Comparison of ENCODE assay signal across 8 cellular contexts in the genomic region with DNA sequence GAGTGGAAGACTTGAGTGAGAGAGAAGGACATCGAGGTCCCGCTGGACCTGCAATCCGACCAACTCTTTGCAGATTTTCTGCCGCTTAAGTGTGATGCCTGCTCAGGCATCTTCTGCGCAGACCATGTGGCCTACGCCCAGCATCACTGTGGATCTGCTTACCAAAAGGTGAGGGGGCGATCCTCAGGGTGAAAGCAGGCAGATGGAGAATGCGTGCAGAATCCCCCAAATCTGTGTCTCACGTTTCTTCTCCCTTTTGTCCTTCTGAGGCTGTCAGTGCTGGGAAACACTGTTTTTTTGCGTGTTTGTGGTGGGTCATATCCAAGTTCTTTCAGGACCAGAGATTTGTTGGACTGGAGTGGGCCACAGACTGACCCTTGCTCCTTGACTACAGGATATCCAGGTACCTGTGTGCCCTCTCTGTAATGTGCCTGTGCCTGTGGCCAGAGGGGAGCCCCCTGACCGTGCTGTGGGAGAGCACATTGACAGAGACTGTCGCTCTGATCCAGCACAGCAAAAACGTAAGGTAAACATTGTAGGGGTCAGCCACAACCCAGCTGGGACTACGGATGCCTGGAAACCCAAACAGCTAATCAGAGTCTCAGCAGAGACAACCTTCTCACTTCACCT. TPM values are rescaled to one million over a fixed set of nuclear protein-coding genes. Genes with fewer than 3 reads are reported as not detected.
DNase-seq lines count a peak whose midpoint lies in the region; ATAC-seq and TF ChIP-seq lines count a peak whose summit lies in the region.

No MANE protein-coding gene starts in this region.

- H3K9me3 ChIP-seq in iPS-20b (ENCODE audit: insufficient read depth, low read depth, low read length) (no peaks in the 10 kb centered on the region), stomach (no peaks in the 10 kb centered on the region)

- WGBS in stomach, 5 donors, result 11 to 21% (median 16%) methylated on average over 14 of the region's 14 CpGs

- TF ChIP-seq POLR2A in stomach (IDR thresholded peaks at IDR 0.05), result no peak

- intact Hi-C loops in stomach (cut with DNase I; ENCODE audit: low total_unique reads), result no loop called here

- H3K36me3 ChIP-seq in iPS-20b (ENCODE audit: insufficient read depth, low read depth, low read length) (peaks cover 35% of the 10 kb centered on the region; the same call in 1 of the 2 replicates), stomach (peaks cover 29 to 43% (median 41%) of the 10 kb centered on the region in 4 donors)

- peaks cover 4% of the 10 kb centered on the region; the same call in 1 of the 2 replicates for H3K4me1 ChIP-seq in iPS-20b (ENCODE audit: insufficient read depth, low read length)
- H3K4me1 ChIP-seq in stomach, result peaks cover 15 to 34% (median 25%) of the 10 kb centered on the region in 4 donors

- H3K27ac Mint-ChIP-seq in activated naive CD8-positive, alpha-beta T cell treated with anti-CD3 and anti-CD28 coated beads, Interleukin-2, amount 50 U/mL, for 24 hours, result peak overlapping the region; percentile 71

- DNase-seq in HL-60 (ENCODE audit: low read depth in 1 of 2, low spot score in 1 of 2) (no peak), stomach (no peak), OCI-M2 (lab: John Stamatoyannopoulos, UW; ENCODE audit: unreplicated experiment) (no peak)
- no peak for DNase-seq in activated naive CD8-positive, alpha-beta T cell treated with anti-CD3 and anti-CD28 coated beads, Interleukin-2, amount 50 U/mL, for 24 hours
- DNase-seq in effector CD4-positive, alpha-beta T cell, result no peak

- peak overlapping the region; percentile 75; the same call in 1 of the 2 replicates for H3K9ac ChIP-seq in iPS-20b (ENCODE audit: low read depth, low read length)

- H3K4me3 ChIP-seq in HL-60 (replicated peaks; ENCODE audit: insufficient read depth, low read length) (peak overlapping the region; percentile 75), iPS-20b (ENCODE audit: low read length) (peak overlapping the region; percentile 84), stomach (peak overlapping the region; percentile 56 to 83 (median 64))

- no peak for ATAC-seq in activated naive CD8-positive, alpha-beta T cell treated with anti-CD3 and anti-CD28 coated beads, Interleukin-2, amount 50 U/mL, for 24 hours
- no peak for ATAC-seq in HG02571 (IDR thresholded peaks at IDR 0.05; ENCODE audit: unreplicated experiment)
- ATAC-seq in HG03025 (IDR thresholded peaks at IDR 0.05; ENCODE audit: low FRiP score, unreplicated experiment), result no peak

- H3K36me3 Mint-ChIP-seq in activated naive CD8-positive, alpha-beta T cell treated with anti-CD3 and anti-CD28 coated beads, Interleukin-2, amount 50 U/mL, for 24 hours (ENCODE audit: low read depth), result peaks cover 19% of the 10 kb centered on the region

- TF ChIP-seq EP300 in stomach (IDR thresholded peaks at IDR 0.05), result no peak

- peak overlapping the region; percentile 85 for H3K4me3 Mint-ChIP-seq in activated naive CD8-positive, alpha-beta T cell treated with anti-CD3 and anti-CD28 coated beads, Interleukin-2, amount 50 U/mL, for 24 hours

- peaks cover 48% of the 10 kb centered on the region for H3K4me1 Mint-ChIP-seq in activated naive CD8-positive, alpha-beta T cell treated with anti-CD3 and anti-CD28 coated beads, Interleukin-2, amount 50 U/mL, for 24 hours

- no peaks in the 10 kb centered on the region for H3K27me3 Mint-ChIP-seq in activated naive CD8-positive, alpha-beta T cell treated with anti-CD3 and anti-CD28 coated beads, Interleukin-2, amount 50 U/mL, for 24 hours

- no peaks in the 10 kb centered on the region for H3K27me3 ChIP-seq in HL-60 (ENCODE audit: insufficient read depth, poor library complexity, severe bottlenecking)
- no peaks in the 10 kb centered on the region for H3K27me3 ChIP-seq in iPS-20b (ENCODE audit: insufficient read depth, low read length)
- H3K27me3 ChIP-seq in stomach, result no peaks in the 10 kb centered on the region

- H3K9me3 Mint-ChIP-seq in activated naive CD8-positive, alpha-beta T cell treated with anti-CD3 and anti-CD28 coated beads, Interleukin-2, amount 50 U/mL, for 24 hours, result peaks cover 4% of the 10 kb centered on the region

- TF ChIP-seq CTCF in HL-60 (IDR thresholded peaks at IDR 0.05; ENCODE audit: insufficient read depth, low read length) (no peak), stomach (IDR thresholded peaks at IDR 0.05) (no peak)

- H3K27ac ChIP-seq in HL-60 (replicated peaks), result no peak overlapping the region
- no peak overlapping the region for H3K27ac ChIP-seq in iPS-20b (ENCODE audit: low read length)
- H3K27ac ChIP-seq in stomach, result peak overlapping the region; percentile 96 to 98 (median 97)

RNA-seq across cellular contexts. Expression of gene ZFAND2B, which starts 0.8 kb away (rescaled TPM):
- 10 to 100 TPM; 21.3 to 79.7 (median 33.8) TPM for total RNA-seq in stomach
- 10 to 100 TPM; 45.0 to 81.3 (median 46.6) TPM for polyA plus RNA-seq in stomach

RNA-seq across cellular contexts. Expression of gene ABCB6, which starts 11.4 kb away (rescaled TPM):
- 10 to 100 TPM in 4 of 5 donors, 1 to 10 TPM in 1; 8.2 to 41.5 (median 29.5) TPM for total RNA-seq in stomach
- 10 to 100 TPM in 2 of 3 donors, 1 to 10 TPM in 1; 8.4 to 47.8 (median 14.5) TPM for polyA plus RNA-seq in stomach

RNA-seq across cellular contexts. Expression of gene ATG9A, which starts 22.1 kb away (rescaled TPM):
- 100 to 1,000 TPM in 1 of 5 donors, 10 to 100 TPM in 3, 1 to 10 TPM in 1; 1.4 to 100 (median 23.1) TPM for total RNA-seq in stomach
- 10 to 100 TPM in 1 of 3 donors, 1 to 10 TPM in 2; 6.3 to 13.5 (median 7.2) TPM for polyA plus RNA-seq in stomach

RNA-seq across cellular contexts. Expression of gene ANKZF1, which starts 22.2 kb away (rescaled TPM):
- total RNA-seq in stomach, result 100 to 1,000 TPM in 3 of 5 donors, 10 to 100 TPM in 2; 33.9 to 263 (median 138) TPM
- 10 to 100 TPM; 27.8 to 36.6 (median 33.4) TPM for polyA plus RNA-seq in stomach

RNA-seq across cellular contexts. Expression of gene RETREG2, which starts 29.3 kb away (rescaled TPM):
- 10 to 100 TPM; 31.9 to 97.3 (median 43.9) TPM for total RNA-seq in stomach
- polyA plus RNA-seq in stomach, result 10 to 100 TPM; 23.9 to 52.5 (median 25.1) TPM

Comparison
In these comparisons a context has a peak if more than half of its experiments do, and no peak if none do; other contexts are left out.
1. H3K27ac ChIP-seq: peak in stomach (5 of 5); none in HL-60 (single experiment) and iPS-20b (single experiment).
2. Peak in every context shown above with its lines, with median percentiles within 50 percentile points of each other: H3K4me3 ChIP-seq.